8 cellular contexts compared by ENCODE assay signal in the genomic region with DNA sequence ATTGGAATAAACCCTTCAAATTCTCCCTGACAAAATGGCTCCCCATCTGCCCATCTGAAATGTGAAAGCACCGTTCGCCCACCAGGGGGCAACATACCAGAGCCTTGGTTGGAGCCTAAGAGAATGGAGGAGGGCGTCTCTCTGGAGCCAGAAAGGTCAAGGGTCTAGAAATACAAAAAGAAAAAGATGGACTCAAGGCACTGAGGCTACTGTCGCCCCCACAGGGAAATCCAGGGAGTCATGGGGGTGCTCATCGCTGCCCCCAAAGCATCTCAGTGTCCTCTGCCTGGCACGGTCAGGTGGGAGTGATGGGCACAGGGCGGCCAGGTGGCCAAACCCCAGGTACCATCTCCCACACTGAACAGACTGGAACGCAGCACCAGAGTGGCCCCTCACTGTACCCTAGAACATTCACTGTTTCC.
DNase-seq lines count a peak whose midpoint lies in the region; ATAC-seq and TF ChIP-seq lines count a peak whose summit lies in the region.

No MANE protein-coding gene starts in this region.

- TF ChIP-seq CTCF in HL-60 (IDR thresholded peaks at IDR 0.05; ENCODE audit: insufficient read depth, low read length) (peak; percentile 11), neural cell (IDR thresholded peaks at IDR 0.05; ENCODE audit: poor library complexity, severe bottlenecking) (peak; percentile 20)

- TF ChIP-seq RAD21 in neural cell (conservative IDR thresholded peaks at IDR 0.05), result no peak

- no peak overlapping the region for H3K9ac ChIP-seq in neural cell (ENCODE audit: low read length)

- H2AFZ ChIP-seq in neural cell (ENCODE audit: low read depth, low read length), result no peak overlapping the region

- no peak for ATAC-seq in GM21447 (IDR thresholded peaks at IDR 0.05; ENCODE audit: unreplicated experiment)

- H3K4me2 ChIP-seq in neural cell (ENCODE audit: low read length), result no peak overlapping the region

- H3K9me3 ChIP-seq in neural cell (ENCODE audit: low read length), result no peaks in the 10 kb centered on the region

- no peaks in the 10 kb centered on the region for H3K79me2 ChIP-seq in neural cell (replicated peaks; ENCODE audit: insufficient read depth, low read length)

- no peak for TF ChIP-seq EP300 in neural cell (conservative IDR thresholded peaks at IDR 0.05; ENCODE audit: poor library complexity, severe bottlenecking)

- H3F3A ChIP-seq in neural cell (ENCODE audit: insufficient read depth, low read length, poor library complexity, severe bottlenecking), result no peaks in the 10 kb centered on the region

- H3K4me3 ChIP-seq in HL-60 (replicated peaks; ENCODE audit: insufficient read depth, low read length) (no peak overlapping the region), neural cell (ENCODE audit: low read length) (no peak overlapping the region)

- H3K9me2 ChIP-seq in neural cell (ENCODE audit: insufficient read depth, low read length), result no peaks in the 10 kb centered on the region

- H3K27ac ChIP-seq in HL-60 (replicated peaks), result no peak overlapping the region
- no peak overlapping the region for H3K27ac ChIP-seq in neural cell (ENCODE audit: low read length)

- no peaks in the 10 kb centered on the region for H3K27me3 ChIP-seq in HL-60 (ENCODE audit: insufficient read depth, poor library complexity, severe bottlenecking)
- no peaks in the 10 kb centered on the region for H3K27me3 ChIP-seq in neural cell (ENCODE audit: insufficient read depth, low read depth, low read length)

- H3K36me3 ChIP-seq in neural cell (ENCODE audit: insufficient read depth, low read length), result no peaks in the 10 kb centered on the region

- DNase-seq in COLO668 (lab: John Stamatoyannopoulos, UW; ENCODE audit: unreplicated experiment) (peak; percentile 49), HL-60 (ENCODE audit: low read depth in 1 of 2, low spot score in 1 of 2) (peak in 1 of 2 experiments; percentile 35), UCSD-AML1 (lab: John Stamatoyannopoulos, UW; ENCODE audit: unreplicated experiment) (peak; percentile 38), hippocampal formation (lab: John Stamatoyannopoulos, UW) (no peak), NCI-H2171 (lab: John Stamatoyannopoulos, UW) (no peak)
- peak; percentile 11 for DNase-seq in central memory CD4-positive, alpha-beta T cell

- no peaks in the 10 kb centered on the region for H4K20me1 ChIP-seq in neural cell (ENCODE audit: insufficient read depth)

TF ChIP-seq in neural cell, 6 proteins besides CTCF, POLR2A, EP300 and RAD21:
- TF ChIP-seq SMC3 (conservative IDR thresholded peaks at IDR 0.05; ENCODE audit: poor library complexity), result no peak
- TF ChIP-seq, protein P1, sequence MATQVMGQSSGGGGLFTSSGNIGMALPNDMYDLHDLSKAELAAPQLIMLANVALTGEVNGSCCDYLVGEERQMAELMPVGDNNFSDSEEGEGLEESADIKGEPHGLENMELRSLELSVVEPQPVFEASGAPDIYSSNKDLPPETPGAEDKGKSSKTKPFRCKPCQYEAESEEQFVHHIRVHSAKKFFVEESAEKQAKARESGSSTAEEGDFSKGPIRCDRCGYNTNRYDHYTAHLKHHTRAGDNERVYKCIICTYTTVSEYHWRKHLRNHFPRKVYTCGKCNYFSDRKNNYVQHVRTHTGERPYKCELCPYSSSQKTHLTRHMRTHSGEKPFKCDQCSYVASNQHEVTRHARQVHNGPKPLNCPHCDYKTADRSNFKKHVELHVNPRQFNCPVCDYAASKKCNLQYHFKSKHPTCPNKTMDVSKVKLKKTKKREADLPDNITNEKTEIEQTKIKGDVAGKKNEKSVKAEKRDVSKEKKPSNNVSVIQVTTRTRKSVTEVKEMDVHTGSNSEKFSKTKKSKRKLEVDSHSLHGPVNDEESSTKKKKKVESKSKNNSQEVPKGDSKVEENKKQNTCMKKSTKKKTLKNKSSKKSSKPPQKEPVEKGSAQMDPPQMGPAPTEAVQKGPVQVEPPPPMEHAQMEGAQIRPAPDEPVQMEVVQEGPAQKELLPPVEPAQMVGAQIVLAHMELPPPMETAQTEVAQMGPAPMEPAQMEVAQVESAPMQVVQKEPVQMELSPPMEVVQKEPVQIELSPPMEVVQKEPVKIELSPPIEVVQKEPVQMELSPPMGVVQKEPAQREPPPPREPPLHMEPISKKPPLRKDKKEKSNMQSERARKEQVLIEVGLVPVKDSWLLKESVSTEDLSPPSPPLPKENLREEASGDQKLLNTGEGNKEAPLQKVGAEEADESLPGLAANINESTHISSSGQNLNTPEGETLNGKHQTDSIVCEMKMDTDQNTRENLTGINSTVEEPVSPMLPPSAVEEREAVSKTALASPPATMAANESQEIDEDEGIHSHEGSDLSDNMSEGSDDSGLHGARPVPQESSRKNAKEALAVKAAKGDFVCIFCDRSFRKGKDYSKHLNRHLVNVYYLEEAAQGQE (IDR thresholded peaks at IDR 0.05; ENCODE audit: borderline replicate concordance), result no peak
- TF ChIP-seq TAF1 (IDR thresholded peaks at IDR 0.05; ENCODE audit: low read depth), result no peak
- TF ChIP-seq MXI1 (conservative IDR thresholded peaks at IDR 0.05; ENCODE audit: poor library complexity, severe bottlenecking), result no peak
- no peak for TF ChIP-seq POLR2AphosphoS5 (IDR thresholded peaks at IDR 0.05)
- TF ChIP-seq EZH2 (IDR thresholded peaks at IDR 0.05; ENCODE audit: borderline replicate concordance, insufficient read depth, low read length, poor library complexity, severe bottlenecking), result no peak

Comparison
In these comparisons a context has a peak if more than half of its experiments do, and no peak if none do; other contexts are left out.
1. DNase-seq: peak in COLO668 (single experiment), UCSD-AML1 (single experiment) and central memory CD4-positive, alpha-beta T cell (single experiment); none in hippocampal formation (0 of 2) and NCI-H2171 (single experiment).